In genomic region chr7:77464589-77464988, GRCh38 we compare ENCODE assay signal across 17 cellular contexts. TPM values are rescaled to one million over a fixed set of nuclear protein-coding genes. Genes with fewer than 3 reads are reported as not detected.
DNase-seq lines count a peak whose midpoint lies in the region; ATAC-seq, FAIRE-seq and TF ChIP-seq lines count a peak whose summit lies in the region.
"Had no signal": no experiment of that assay in that cellular context is flagged by ENCODE, and none has a peak within 500 bp of the region (broad histone marks: within the 10 kb centered on the region; RNA-seq: fewer than 3 reads in every experiment).

No MANE protein-coding gene starts in this region.

- no peak overlapping the region for H3K4me2 ChIP-seq in PC-9

- no TSS peak for BruUV-seq in PC-9 (replicated peaks; lab: Mats Ljungman, UMichigan)

- FAIRE-seq in GM12892 (lab: Jason Lieb, UNC) = peak; percentile 24
- FAIRE-seq: HepG2 had no signal

- no peaks in the 10 kb centered on the region for H3K27me3 ChIP-seq in PC-9 (ENCODE audit: insufficient read depth, low read depth)
- H3K27me3 ChIP-seq: colonic mucosa had no signal

- no peak overlapping the region for H2AFZ ChIP-seq in PC-9

- peaks cover 6% of the 10 kb centered on the region; the same call in 1 of the 2 replicates for H3K9me3 ChIP-seq in PC-9 (ENCODE audit: insufficient read depth, low read depth)
- H3K9me3 ChIP-seq: colonic mucosa had no signal

- no peaks in the 10 kb centered on the region for H3K79me2 ChIP-seq in PC-9 (ENCODE audit: low read depth)

- no peak overlapping the region for H3K4me3 ChIP-seq in PC-9
- H3K4me3 ChIP-seq: colonic mucosa had no signal

- H3F3A ChIP-seq in PC-9 (ENCODE audit: insufficient read depth, low read depth) = peaks cover 11% of the 10 kb centered on the region; the same call in 1 of the 2 replicates

- ATAC-seq in GM19455 (IDR thresholded peaks at IDR 0.05; ENCODE audit: unreplicated experiment) (peak; percentile 61), HG02938 (IDR thresholded peaks at IDR 0.05; ENCODE audit: unreplicated experiment) (peak; percentile 61)
- ATAC-seq: HepG2, left lobe of liver had no signal

- H3K9me2 ChIP-seq in PC-9 (ENCODE audit: insufficient read depth) = no peaks in the 10 kb centered on the region; the same call in 1 of the 2 replicates

- CTCF ChIA-PET in PC-9 (lab: Charles Lee) = no interaction called here

- H3K36me3 ChIP-seq in PC-9 (ENCODE audit: low read depth) = no peaks in the 10 kb centered on the region
- H3K36me3 ChIP-seq: colonic mucosa had no signal

- no peaks in the 10 kb centered on the region for H4K20me1 ChIP-seq in PC-9 (ENCODE audit: insufficient read depth)

- H3K4me1 ChIP-seq in PC-9 (replicated peaks; ENCODE audit: insufficient read depth) = peaks cover 21% of the 10 kb centered on the region
- H3K4me1 ChIP-seq: colonic mucosa had no signal

- peak; percentile 16 for DNase-seq in GM12892 (ENCODE audit: insufficient read length)
- DNase-seq in PC-9 = no peak
- DNase-seq in NCI-H1105 (lab: John Stamatoyannopoulos, UW) = no peak
- DNase-seq in stimulated activated naive CD4-positive, alpha-beta T cell (lab: John Stamatoyannopoulos, UW) = no peak
- no peak for DNase-seq in SHP77 treated with DMSO at 0.1 percent for 48 hours (lab: John Stamatoyannopoulos, UW)
- no peak for DNase-seq in activated CD4-positive, alpha-beta T cell treated with anti-CD3 and anti-CD28 coated beads, Interleukin-2, amount 50 U/mL, for 1 hour
- DNase-seq: activated CD8-positive, alpha-beta memory T cell treated with anti-CD3 and anti-CD28 coated beads, Interleukin-2, amount 50 U/mL, for 4 hours; colonic mucosa; DMS 273 treated with DMSO at 0.1 percent for 48 hours; hypothalamus; NCI-H1436 treated with DMSO at 0.1 percent for 48 hours; NCI-H774; SIG-M5 had no signal

- TF ChIP-seq CTCF in PC-9 (conservative IDR thresholded peaks at IDR 0.05) = no peak

- intact Hi-C loops in PC-9 (cut with micrococcal nuclease; ENCODE audit: unreplicated experiment) = no loop called here

- TF ChIP-seq POLR2A in GM12892 (IDR thresholded peaks at IDR 0.05; ENCODE audit: low read depth, low read length) = no peak

- peak overlapping the region; percentile 67 for H3K27ac ChIP-seq in PC-9
- H3K27ac ChIP-seq: colonic mucosa had no signal

- POLR2A ChIA-PET in PC-9 (lab: Charles Lee; ENCODE audit: unreplicated experiment) = no interaction called here

RNA-seq across cellular contexts. Expression of gene GSAP, which starts 48.4 kb away (rescaled TPM):
- 10.1 TPM for polyA plus RNA-seq in GM12892 (2012; ENCODE audit: missing spikeins)
- 15.6 and 17.2 TPM in 2 replicates for total RNA-seq in PC-9 (2021)
